Comparison of ENCODE assay signal across 9 cellular contexts in the genomic region with DNA sequence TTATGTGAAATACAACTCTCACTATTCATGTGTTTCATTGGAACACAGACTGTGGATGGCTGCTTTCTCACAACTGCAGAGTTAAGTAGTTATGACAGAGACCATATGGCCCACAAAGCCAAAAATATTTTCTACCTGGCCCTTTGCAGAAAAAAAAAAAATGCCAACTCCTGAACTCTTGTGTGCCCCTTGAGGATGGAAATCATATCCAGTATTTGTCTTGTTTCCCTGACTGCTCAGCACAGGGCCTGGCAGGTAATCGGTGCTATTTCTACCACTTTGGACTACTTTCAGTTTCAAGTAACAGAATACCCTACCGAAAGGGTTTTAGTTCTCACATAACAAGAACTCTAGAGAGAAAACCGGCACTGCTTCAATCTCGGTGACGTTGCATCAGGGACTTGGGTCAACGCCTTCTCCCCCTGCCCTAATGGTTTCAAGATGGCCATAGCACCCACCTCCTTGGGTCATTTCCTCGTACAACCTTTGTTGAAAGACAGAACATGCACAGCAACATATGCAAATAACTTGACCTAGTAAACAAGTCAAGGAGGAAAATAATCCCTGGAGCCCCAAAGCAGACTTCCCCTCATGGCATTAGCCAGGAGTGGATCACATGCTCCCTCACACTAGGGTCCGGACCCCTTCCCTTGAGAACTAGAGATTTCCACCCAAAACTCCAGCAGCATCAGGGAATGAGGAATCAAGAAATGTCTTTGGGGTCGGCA. TPM values are rescaled to one million over a fixed set of nuclear protein-coding genes. Genes with fewer than 3 reads are reported as not detected.
A peak's percentile ranks its signal among the peaks of the same experiment; 100 is the strongest.
DNase-seq lines count a peak whose midpoint lies in the region; ATAC-seq and TF ChIP-seq lines count a peak whose summit lies in the region.
"Had no signal": no experiment of that assay in that cellular context is flagged by ENCODE, and none has a peak within 500 bp of the region (broad histone marks: within the 10 kb centered on the region; RNA-seq: fewer than 3 reads in every experiment).

No MANE protein-coding gene starts in this region.

- H3K4me2 ChIP-seq in IMR-90 (ENCODE audit: low read depth, low read length), result peak overlapping the region; percentile 51; the same call in 1 of the 2 replicates

- no peaks in the 10 kb centered on the region for H3K36me3 ChIP-seq in IMR-90 (ENCODE audit: control insufficient read depth, insufficient read depth, low read length)
- H3K36me3 ChIP-seq in HAP-1 (replicated peaks), result no peaks in the 10 kb centered on the region

- H4K20me1 ChIP-seq in IMR-90 (ENCODE audit: insufficient read depth, low read length), result no peaks in the 10 kb centered on the region

- no peak overlapping the region for H3K23ac ChIP-seq in IMR-90 (ENCODE audit: low read depth, low read length)

- H3K27ac ChIP-seq in IMR-90 (ENCODE audit: insufficient read depth, low read length), result no peak overlapping the region

- no peak overlapping the region for H3K14ac ChIP-seq in IMR-90 (replicated peaks; ENCODE audit: low read depth, low read length)

- H3K79me1 ChIP-seq in IMR-90 (ENCODE audit: low read depth in 1 of 2, low read length in 2 of 2), result no peaks in the 10 kb centered on the region

- TF ChIP-seq POLR2A in IMR-90 (IDR thresholded peaks at IDR 0.05; ENCODE audit: low read depth, low read length), result no peak

- H2BK120ac ChIP-seq in IMR-90 (ENCODE audit: low read depth, low read length), result no peak overlapping the region

- H3K4ac ChIP-seq in IMR-90 (ENCODE audit: low read depth, low read length), result no peak overlapping the region

- no peak for TF ChIP-seq CTCF in IMR-90 (conservative IDR thresholded peaks at IDR 0.05; ENCODE audit: low read depth, low read length)

- POLR2A ChIA-PET in IMR-90 (lab: Charles Lee; ENCODE audit: unreplicated experiment), result interaction anchor here (0.6 kb wide), 1 partner anchor 8 kb away, joined by 4 read pairs; no protein-coding TSS in a partner anchor

- no peaks in the 10 kb centered on the region for H3K9me1 ChIP-seq in IMR-90 (ENCODE audit: insufficient read depth, low read length)

- no peak overlapping the region for H2AK9ac ChIP-seq in IMR-90 (replicated peaks; ENCODE audit: low read depth, low read length, poor library complexity)

- H3K4me3 ChIP-seq in IMR-90 (ENCODE audit: insufficient read depth, low read depth, low read length) (no peak overlapping the region), HAP-1 (no peak overlapping the region)

- no peak overlapping the region for H3K18ac ChIP-seq in IMR-90 (ENCODE audit: low read depth, low read length)

- no TSS peak for BruUV-seq in IMR-90 (replicated peaks; lab: Mats Ljungman, UMichigan)

- H2AK5ac ChIP-seq in IMR-90 (ENCODE audit: low read depth, low read length), result no peak overlapping the region

- H4K91ac ChIP-seq in IMR-90 (ENCODE audit: insufficient read depth, low read depth, low read length), result no peak overlapping the region

- H3K27me3 ChIP-seq in IMR-90 (ENCODE audit: control insufficient read depth, insufficient read depth, low read length), result peaks cover 5% of the 10 kb centered on the region
- no peaks in the 10 kb centered on the region for H3K27me3 ChIP-seq in HAP-1 (ENCODE audit: low read depth)

- ATAC-seq in GM18508 (IDR thresholded peaks at IDR 0.05; ENCODE audit: insufficient read depth, unreplicated experiment), result peak; percentile 47
- peak; percentile 97 for ATAC-seq in GM21717 (IDR thresholded peaks at IDR 0.05; ENCODE audit: unreplicated experiment)
- no peak for ATAC-seq in IMR-90 (ENCODE audit: low read depth)

- dilution Hi-C loops in IMR-90 (cut with HindIII; ENCODE audit: low sequenced_read_pairs, unreplicated experiment), result no loop called here

- no peak overlapping the region for H4K5ac ChIP-seq in IMR-90 (ENCODE audit: low read depth, low read length)

- H2BK20ac ChIP-seq in IMR-90 (ENCODE audit: low read depth, low read length), result no peak overlapping the region

- no peak overlapping the region for H2BK5ac ChIP-seq in IMR-90 (ENCODE audit: low read depth, low read length, poor library complexity, severe bottlenecking)

- no peak overlapping the region for H3K56ac ChIP-seq in IMR-90 (ENCODE audit: extremely low read depth, insufficient read depth, low read length)

- DNase-seq in IMR-90, result no peak
- DNase-seq in kidney tubule cell (ENCODE audit: low spot score), result peak; percentile 26
- DNase-seq in activated CD4-positive, alpha-beta T cell treated with anti-CD3 and anti-CD28 coated beads for 4 hours, result no peak
- DNase-seq in NCI-H2029 (lab: John Stamatoyannopoulos, UW), result no peak
- DNase-seq in T-helper 9 cell, result no peak
- no peak for DNase-seq in HAP-1 (ENCODE audit: low spot score in 2 of 2)
- DNase-seq: NCI-H1436 had no signal

- TF ChIP-seq RAD21 in IMR-90 (IDR thresholded peaks at IDR 0.05; ENCODE audit: low read length), result no peak

- CTCF ChIA-PET in IMR-90 (lab: Yijun Ruan, JAX), result no interaction called here

- no peak overlapping the region for H4K8ac ChIP-seq in IMR-90 (ENCODE audit: low read depth in 2 of 2, low read length in 2 of 2)

- in situ Hi-C loops in IMR-90 (cut with MboI; ENCODE audit: low sequenced_read_pairs) (no loop called here), HAP-1 (cut with MboI; ENCODE audit: low sequenced_read_pairs) (no loop called here)

- intact Hi-C loops in IMR-90 (cut with micrococcal nuclease), result loop anchor here (5.0 kb wide), 1 partner anchor 32 kb away; no protein-coding TSS in a partner anchor

- H3K9ac ChIP-seq in IMR-90 (ENCODE audit: low read depth, low read length), result no peak overlapping the region

- no peak overlapping the region for H2AFZ ChIP-seq in IMR-90 (replicated peaks; ENCODE audit: low read length, poor library complexity)

- no peaks in the 10 kb centered on the region for H3K4me1 ChIP-seq in IMR-90 (ENCODE audit: control insufficient read depth, insufficient read depth, low read length)
- H3K4me1 ChIP-seq in HAP-1, result no peaks in the 10 kb centered on the region

- H3K9me3 ChIP-seq in IMR-90 (ENCODE audit: control insufficient read depth, insufficient read depth, low read length) (no peaks in the 10 kb centered on the region), HAP-1 (no peaks in the 10 kb centered on the region)

- WGBS in IMR-90 (ENCODE audit: extremely low coverage in 2 of 2, insufficient read length in 1 of 2), 2 experiments, result 83% methylated on average over 1 of the region's 9 CpGs; no CpG with 5 or more reads in 1 of the 2 experiments

- H2BK15ac ChIP-seq in IMR-90 (ENCODE audit: low read depth, low read length), result no peak overlapping the region

TF ChIP-seq in IMR-90, 13 proteins besides CTCF, POLR2A, EP300 and RAD21:
- no peak for TF ChIP-seq RFX5 (IDR thresholded peaks at IDR 0.05; ENCODE audit: low read depth, low read length)
- no peak for TF ChIP-seq MAZ (IDR thresholded peaks at IDR 0.05; ENCODE audit: borderline replicate concordance, low read depth, low read length)
- TF ChIP-seq, protein P1, sequence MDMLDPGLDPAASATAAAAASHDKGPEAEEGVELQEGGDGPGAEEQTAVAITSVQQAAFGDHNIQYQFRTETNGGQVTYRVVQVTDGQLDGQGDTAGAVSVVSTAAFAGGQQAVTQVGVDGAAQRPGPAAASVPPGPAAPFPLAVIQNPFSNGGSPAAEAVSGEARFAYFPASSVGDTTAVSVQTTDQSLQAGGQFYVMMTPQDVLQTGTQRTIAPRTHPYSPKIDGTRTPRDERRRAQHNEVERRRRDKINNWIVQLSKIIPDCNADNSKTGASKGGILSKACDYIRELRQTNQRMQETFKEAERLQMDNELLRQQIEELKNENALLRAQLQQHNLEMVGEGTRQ (IDR thresholded peaks at IDR 0.05; ENCODE audit: low read depth, low read length), result no peak
- TF ChIP-seq NFE2L2 (IDR thresholded peaks at IDR 0.05; ENCODE audit: low read depth, low read length), result no peak

RNA-seq across cellular contexts. Expression of a gene that starts 11.8 kb away (rescaled TPM):
- under 0.01 TPM in 1 of 2 replicates, not detected in the other for total RNA-seq in IMR-90 (2012; rRNA removed)
- polyA plus RNA-seq in IMR-90 (2012; rRNA removed), result 0.14 TPM in 1 of 2 replicates, not detected in the other
- polyA plus RNA-seq in IMR-90 (2012; cell fraction: cytosol; rRNA removed), result 0.03 and 0.18 TPM in 2 replicates
- 0.07 and 0.28 TPM in 2 replicates for polyA plus RNA-seq in IMR-90 (2012; cell fraction: nucleus; rRNA removed; ENCODE audit: low replicate concordance)

RNA-seq across cellular contexts. Expression of a gene that starts 52.9 kb away (rescaled TPM):
- total RNA-seq in IMR-90 (2012; rRNA removed), result 17.2 and 22.6 TPM in 2 replicates
- 15.9 and 17.3 TPM in 2 replicates for polyA plus RNA-seq in IMR-90 (2012; rRNA removed)
- 5.7 and 7.3 TPM in 2 replicates for polyA plus RNA-seq in IMR-90 (2012; cell fraction: cytosol; rRNA removed)
- 11.5 and 36.6 TPM in 2 replicates for polyA plus RNA-seq in IMR-90 (2012; cell fraction: nucleus; rRNA removed; ENCODE audit: low replicate concordance)
